In the genomic region with DNA sequence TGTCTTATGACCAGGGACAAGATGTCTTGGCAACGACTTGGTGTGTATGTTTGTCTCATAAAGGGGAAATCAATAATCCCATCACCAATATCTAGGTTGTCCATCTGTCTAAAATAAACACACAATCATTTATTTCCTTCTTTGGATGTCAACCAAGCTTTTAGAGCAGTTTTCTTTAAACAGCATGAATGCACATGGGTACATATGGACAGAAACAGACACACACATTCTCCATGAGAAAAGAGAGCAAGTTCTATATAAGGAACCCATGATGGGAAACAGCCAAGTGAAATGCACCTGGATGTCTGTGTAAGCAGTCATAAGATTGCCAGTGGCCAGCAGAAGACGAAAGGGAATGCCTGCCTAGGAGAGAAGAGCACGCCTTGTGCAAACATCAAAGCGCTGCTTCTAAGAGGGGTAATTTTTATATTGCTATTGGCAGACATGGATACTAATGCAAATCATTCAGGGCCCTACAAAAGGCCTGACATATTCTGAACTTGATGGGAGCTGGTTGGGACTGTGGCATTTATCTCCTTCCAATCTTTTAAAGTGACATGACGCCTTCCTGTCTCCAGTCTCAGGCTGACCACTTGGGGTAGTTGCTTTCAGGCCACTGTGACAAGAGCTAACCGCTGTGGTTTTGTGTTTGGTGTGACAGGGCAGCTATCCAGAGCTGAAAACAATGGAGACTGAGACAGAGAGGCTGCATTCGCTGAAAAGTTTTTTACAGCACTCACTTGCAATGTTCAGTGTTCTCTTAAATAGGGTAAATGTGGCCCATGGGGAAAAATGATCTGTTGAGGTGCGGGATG, we compare ENCODE assay signal across 12 cellular contexts.
DNase-seq lines count a peak whose midpoint lies in the region; ATAC-seq and TF ChIP-seq lines count a peak whose summit lies in the region.
"Had no signal": no experiment of that assay in that cellular context is flagged by ENCODE, and none has a peak within 500 bp of the region (broad histone marks: within the 10 kb centered on the region; RNA-seq: fewer than 3 reads in every experiment).

No MANE protein-coding gene starts in this region.

- no peaks in the 10 kb centered on the region for H3K4me1 ChIP-seq in thyroid gland
- no peaks in the 10 kb centered on the region for H3K4me1 ChIP-seq in effector memory CD4-positive, alpha-beta T cell (ENCODE audit: control insufficient read depth, insufficient read depth, low read length, poor library complexity, severe bottlenecking)

- DNase-seq in DMS153 treated with DMSO at 0.1 percent for 48 hours (lab: John Stamatoyannopoulos, UW; ENCODE audit: unreplicated experiment) (peak; percentile 47), NCI-H446 treated with DMSO at 0.1 percent for 48 hours (lab: John Stamatoyannopoulos, UW) (peak; percentile 31), ecto neural progenitor cell (ENCODE audit: low spot score) (peak; percentile 58), nucleus accumbens (lab: John Stamatoyannopoulos, UW) (peak in 35 of 56 donors; percentile 0 to 40 (median 17)), thyroid gland (no peak), erythroblast (lab: John Stamatoyannopoulos, UW) (no peak)
- DNase-seq in effector memory CD4-positive, alpha-beta T cell: no peak
- DNase-seq: activated naive CD8-positive, alpha-beta T cell treated with anti-CD3 and anti-CD28 coated beads for 36 hours; dermis blood vessel endothelial cell; stimulated activated CD4-positive, alpha-beta T cell treated with anti-CD3 and anti-CD28 coated beads, Interleukin-1b, Interleukin-23, amount 100 ng/mL, for 48 hours had no signal

- TF ChIP-seq POLR2A in thyroid gland (IDR thresholded peaks at IDR 0.05): no peak
- TF ChIP-seq POLR2A in erythroblast (IDR thresholded peaks at IDR 0.05; ENCODE audit: low read length): no peak

- no peaks in the 10 kb centered on the region for H3K9me3 ChIP-seq in thyroid gland
- H3K9me3 ChIP-seq in effector memory CD4-positive, alpha-beta T cell (ENCODE audit: control insufficient read depth, low read length): no peaks in the 10 kb centered on the region

- whole genome bisulfite sequencing in thyroid gland, 2 donors: 83 to 88% methylated on average over 8 of the region's 8 CpGs

- ATAC-seq in HG03469 (IDR thresholded peaks at IDR 0.05; ENCODE audit: unreplicated experiment): no peak
- ATAC-seq: stimulated activated effector memory CD8-positive, alpha-beta T cell treated with anti-CD3 and anti-CD28 coated beads, Interleukin-12 subunit alpha, Interleukin-12 subunit beta, amount 100 ng/mL, for 72 hours had no signal

- H3K27me3 ChIP-seq in thyroid gland: no peaks in the 10 kb centered on the region
- no peaks in the 10 kb centered on the region for H3K27me3 ChIP-seq in effector memory CD4-positive, alpha-beta T cell (replicated peaks; ENCODE audit: control insufficient read depth, insufficient read depth, low read length, poor library complexity, severe bottlenecking)

- H3K36me3 ChIP-seq in thyroid gland: no peaks in the 10 kb centered on the region
- H3K36me3 ChIP-seq in effector memory CD4-positive, alpha-beta T cell (ENCODE audit: control insufficient read depth, insufficient read depth, low read length): no peaks in the 10 kb centered on the region

- intact Hi-C loops in thyroid gland (cut with DNase I): no loop called here

- no peak overlapping the region for H3K27ac ChIP-seq in thyroid gland
- no peak overlapping the region for H3K27ac ChIP-seq in effector memory CD4-positive, alpha-beta T cell (ENCODE audit: insufficient read depth, low read length, poor library complexity, severe bottlenecking)

- H3K4me3 ChIP-seq in thyroid gland (replicated peaks in 1 of 3): no peak overlapping the region
- no peak overlapping the region for H3K4me3 ChIP-seq in effector memory CD4-positive, alpha-beta T cell (ENCODE audit: insufficient read depth, low read depth, low read length, poor library complexity, severe bottlenecking)

- TF ChIP-seq CTCF in thyroid gland (IDR thresholded peaks at IDR 0.05): no peak

Comparison
In these comparisons a context has a peak if more than half of its experiments do, and no peak if none do; other contexts are left out.
1. DNase-seq: peak in DMS153 treated with DMSO at 0.1 percent for 48 hours (single experiment), NCI-H446 treated with DMSO at 0.1 percent for 48 hours (single experiment), ecto neural progenitor cell (single experiment) and nucleus accumbens (35 of 56); none in thyroid gland (0 of 2), erythroblast (0 of 2) and effector memory CD4-positive, alpha-beta T cell (0 of 3).